8 cellular contexts compared by ENCODE assay signal in the genomic region with DNA sequence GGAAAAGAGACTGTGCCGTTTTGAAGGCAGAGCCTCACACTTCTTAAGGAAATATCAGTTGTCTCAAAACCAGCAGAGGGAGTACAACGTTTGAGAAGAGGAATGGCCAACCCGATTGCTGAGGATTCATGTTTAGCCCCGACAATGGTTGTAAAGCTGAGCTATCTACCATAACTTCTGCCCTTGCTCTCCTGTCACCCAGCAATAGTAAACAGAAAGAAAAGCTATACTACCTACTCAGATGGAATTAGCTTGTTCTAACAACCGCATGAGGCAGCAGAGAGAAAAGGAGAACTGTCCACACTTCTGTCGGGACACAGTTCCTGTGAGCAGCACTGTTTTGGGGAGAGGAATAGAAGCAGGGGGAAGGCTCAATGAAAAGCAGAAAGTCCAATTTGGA.
A peak's percentile ranks its signal among the peaks of the same experiment; 100 is the strongest.
DNase-seq lines count a peak whose midpoint lies in the region; ATAC-seq, FAIRE-seq and TF ChIP-seq lines count a peak whose summit lies in the region.

No MANE protein-coding gene starts in this region.

- no peak for DNase-seq in AG09319 (ENCODE audit: extremely low read depth, low read depth)
- no peak for DNase-seq in H54 (ENCODE audit: insufficient read length, low spot score)
- peak; percentile 25 for DNase-seq in activated CD4-positive, alpha-beta memory T cell treated with anti-CD3 and anti-CD28 coated beads for 36 hours
- peak; percentile 62 for DNase-seq in globus pallidus (ENCODE audit: low spot score)
- no peak for DNase-seq in pancreas
- no peak for DNase-seq in SIG-M5 treated with dmso at 0.1 percent for 504 hours (lab: John Stamatoyannopoulos, UW; ENCODE audit: unreplicated experiment)
- DNase-seq in SHP77 treated with DMSO at 0.1 percent for 48 hours (lab: John Stamatoyannopoulos, UW) = no peak

- peak overlapping the region; percentile 25 for H3K4me3 Mint-ChIP-seq in activated CD4-positive, alpha-beta memory T cell treated with anti-CD3 and anti-CD28 coated beads for 36 hours

- POLR2A ChIA-PET in activated CD4-positive, alpha-beta memory T cell treated with anti-CD3 and anti-CD28 coated beads for 36 hours (lab: Charles Lee) = interaction anchor here (1.8 kb wide), 1 partner anchor 11 kb away, joined by 7 read pairs; no protein-coding TSS in a partner anchor

- no peaks in the 10 kb centered on the region for H3K9me3 Mint-ChIP-seq in activated CD4-positive, alpha-beta memory T cell treated with anti-CD3 and anti-CD28 coated beads for 36 hours

- CTCF ChIA-PET in activated CD4-positive, alpha-beta memory T cell treated with anti-CD3 and anti-CD28 coated beads for 36 hours (lab: Charles Lee) = interaction anchor here (0.6 to 2.4 kb wide), 24 partner anchors 11 to 454 kb away, joined by 3 to 33 read pairs (median 4); no protein-coding TSS in a partner anchor

- peak overlapping the region; percentile 83 for H3K27ac Mint-ChIP-seq in activated CD4-positive, alpha-beta memory T cell treated with anti-CD3 and anti-CD28 coated beads for 36 hours

- no peak for TF ChIP-seq POLR2A in H54 (IDR thresholded peaks at IDR 0.05; ENCODE audit: low read depth, low read length)

- H3K27me3 Mint-ChIP-seq in activated CD4-positive, alpha-beta memory T cell treated with anti-CD3 and anti-CD28 coated beads for 36 hours = no peaks in the 10 kb centered on the region

- TF ChIP-seq CTCF in AG09319 (IDR thresholded peaks at IDR 0.05; ENCODE audit: low read depth, low read length) (peak; percentile 57), pancreas (IDR thresholded peaks at IDR 0.05) (peak in 3 of 4 donors; percentile 15 to 20 (median 15))

- intact Hi-C loops in activated CD4-positive, alpha-beta memory T cell treated with anti-CD3 and anti-CD28 coated beads for 36 hours (cut with micrococcal nuclease) = loop anchor here (1.0 to 2.0 kb wide), 2 partner anchors 12 to 16 kb away; no protein-coding TSS in a partner anchor
- intact Hi-C loops in pancreas (cut with DNase I) = no loop called here

- H3K9me3 ChIP-seq in pancreas = no peaks in the 10 kb centered on the region

- H3K4me1 Mint-ChIP-seq in activated CD4-positive, alpha-beta memory T cell treated with anti-CD3 and anti-CD28 coated beads for 36 hours (ENCODE audit: low read depth) = peaks cover 77% of the 10 kb centered on the region

- H3K4me3 ChIP-seq in pancreas = no peak overlapping the region

- 4 to 6% methylated on average over 6 of the region's 6 CpGs for WGBS in pancreas, 2 donors

- no peaks in the 10 kb centered on the region for H3K36me3 ChIP-seq in pancreas

- peaks cover 54 to 63% (median 60%) of the 10 kb centered on the region in 3 donors for H3K4me1 ChIP-seq in pancreas

- ATAC-seq in pancreas = peak; percentile 39 to 67 (median 64)
- ATAC-seq in HG03469 (IDR thresholded peaks at IDR 0.05; ENCODE audit: unreplicated experiment) = no peak

- peaks cover 17% of the 10 kb centered on the region for H3K36me3 Mint-ChIP-seq in activated CD4-positive, alpha-beta memory T cell treated with anti-CD3 and anti-CD28 coated beads for 36 hours

- no peaks in the 10 kb centered on the region for H3K27me3 ChIP-seq in pancreas

- FAIRE-seq in H54 (lab: Jason Lieb, UNC) = peak; percentile 88
- no peak for FAIRE-seq in pancreas (lab: Jason Lieb, UNC)

- peak overlapping the region; percentile 20 to 85 (median 72) for H3K27ac ChIP-seq in pancreas

Comparison
In these comparisons a context has a peak if more than half of its experiments do, and no peak if none do; other contexts are left out.
1. DNase-seq: peak in activated CD4-positive, alpha-beta memory T cell treated with anti-CD3 and anti-CD28 coated beads for 36 hours (single experiment) and globus pallidus (single experiment); none in AG09319 (single experiment), H54 (single experiment), pancreas (0 of 6), SIG-M5 treated with dmso at 0.1 percent for 504 hours (single experiment) and SHP77 treated with DMSO at 0.1 percent for 48 hours (single experiment).